ENCODE assay signal across 1 cellular context in genomic region chr19:428144-428543, GRCh38.
TF ChIP-seq lines count a peak whose summit lies in the region.

No MANE protein-coding gene starts in this region.

TF ChIP-seq in H1, 55 proteins besides CTCF, POLR2A, EP300 and RAD21 (continued from another document):
- TF ChIP-seq NRF1 (IDR thresholded peaks at IDR 0.05; ENCODE audit: low read depth, low read length) (no peak), KDM1A (IDR thresholded peaks at IDR 0.05; ENCODE audit: borderline replicate concordance, low read length) (no peak), CTBP2 (IDR thresholded peaks at IDR 0.05; ENCODE audit: borderline replicate concordance, insufficient read depth, insufficient read length, low read length) (no peak), SIN3A (conservative IDR thresholded peaks at IDR 0.05 in 1 of 2, IDR thresholded peaks at IDR 0.05 in 1 of 2; ENCODE audit: low read depth in 1 of 2, low read length in 2 of 2) (no peak), TEAD4 (IDR thresholded peaks at IDR 0.05; ENCODE audit: low read depth, low read length) (no peak), CHD2 (IDR thresholded peaks at IDR 0.05; ENCODE audit: low read length) (no peak)
